2 cellular contexts compared by ENCODE assay signal in the genomic region with DNA sequence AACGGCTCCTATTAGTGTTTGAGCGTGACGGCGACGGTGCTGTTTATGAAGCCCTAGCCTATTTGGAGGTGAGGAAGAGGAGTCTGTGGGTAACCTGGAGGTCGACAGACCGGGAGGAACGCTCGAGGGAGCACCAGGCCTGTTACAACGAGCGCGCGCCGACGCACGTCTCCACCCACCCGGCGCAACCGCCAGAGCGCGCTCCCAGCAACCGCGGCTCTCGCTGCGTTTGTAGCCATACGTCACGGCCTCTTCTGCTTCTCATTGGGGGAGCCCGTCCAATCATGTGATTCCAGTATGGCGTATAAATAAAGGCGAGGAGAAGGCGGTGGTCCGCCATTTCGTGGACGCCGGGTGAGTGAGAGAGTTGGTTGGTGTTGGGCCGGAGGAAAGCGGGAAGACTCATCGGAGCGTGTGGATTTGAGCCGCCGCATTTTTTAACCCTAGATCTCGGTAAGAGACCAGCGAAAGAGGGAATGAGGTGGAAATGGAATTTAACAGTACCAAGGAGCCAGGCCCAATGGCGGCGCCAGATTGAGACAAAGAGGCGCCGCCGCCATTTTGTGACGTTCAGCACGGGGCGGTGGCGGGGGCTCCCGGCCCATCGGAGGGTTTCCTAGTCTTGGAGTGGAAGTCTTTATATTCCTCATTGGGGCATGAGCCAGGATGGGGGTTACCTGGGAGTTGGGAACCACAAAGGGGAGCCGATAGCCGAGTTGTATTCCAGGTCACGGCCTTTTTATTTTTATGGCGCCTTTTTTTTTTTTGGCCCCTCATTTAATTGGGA.
TF ChIP-seq lines count a peak whose summit lies in the region.

A gene (plus strand): TSS at position 334 of the 787 bp plus-strand sequence. CDS start 2,401 bp downstream, outside the sequence.

TF ChIP-seq in IMR-90, 13 proteins besides CTCF, POLR2A, EP300 and RAD21:
- TF ChIP-seq, protein P1, sequence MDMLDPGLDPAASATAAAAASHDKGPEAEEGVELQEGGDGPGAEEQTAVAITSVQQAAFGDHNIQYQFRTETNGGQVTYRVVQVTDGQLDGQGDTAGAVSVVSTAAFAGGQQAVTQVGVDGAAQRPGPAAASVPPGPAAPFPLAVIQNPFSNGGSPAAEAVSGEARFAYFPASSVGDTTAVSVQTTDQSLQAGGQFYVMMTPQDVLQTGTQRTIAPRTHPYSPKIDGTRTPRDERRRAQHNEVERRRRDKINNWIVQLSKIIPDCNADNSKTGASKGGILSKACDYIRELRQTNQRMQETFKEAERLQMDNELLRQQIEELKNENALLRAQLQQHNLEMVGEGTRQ (IDR thresholded peaks at IDR 0.05; ENCODE audit: low read depth, low read length), result peak; percentile 90
- TF ChIP-seq NFE2L2 (IDR thresholded peaks at IDR 0.05; ENCODE audit: low read depth, low read length) (peak; percentile 31), CEBPB (IDR thresholded peaks at IDR 0.05; ENCODE audit: low read depth, low read length) (peak; percentile 8; the same call in 1 of the 2 replicates), RFX5 (IDR thresholded peaks at IDR 0.05; ENCODE audit: low read depth, low read length) (peak; percentile 80), MAFK (IDR thresholded peaks at IDR 0.05; ENCODE audit: low read depth, low read length) (no peak), SMC3 (IDR thresholded peaks at IDR 0.05; ENCODE audit: low read depth, low read length) (no peak; the same call in 1 of the 2 replicates), FOS (IDR thresholded peaks at IDR 0.05; ENCODE audit: low read depth, low read length) (peak; percentile 21; the same call in 1 of the 2 replicates), MAZ (IDR thresholded peaks at IDR 0.05; ENCODE audit: borderline replicate concordance, low read depth, low read length) (peak; percentile 58; the same call in 1 of the 2 replicates), MXI1 (IDR thresholded peaks at IDR 0.05; ENCODE audit: borderline replicate concordance, low read depth, low read length) (peak; percentile 51; the same call in 1 of the 2 replicates), RCOR1 (IDR thresholded peaks at IDR 0.05; ENCODE audit: insufficient replicate concordance, low read length) (no peak), CHD1 (IDR thresholded peaks at IDR 0.05; ENCODE audit: low read depth, low read length) (peak; percentile 98), BHLHE40 (IDR thresholded peaks at IDR 0.05; ENCODE audit: low read depth, low read length) (peak; percentile 47; the same call in 1 of the 2 replicates)
- TF ChIP-seq, protein P2, sequence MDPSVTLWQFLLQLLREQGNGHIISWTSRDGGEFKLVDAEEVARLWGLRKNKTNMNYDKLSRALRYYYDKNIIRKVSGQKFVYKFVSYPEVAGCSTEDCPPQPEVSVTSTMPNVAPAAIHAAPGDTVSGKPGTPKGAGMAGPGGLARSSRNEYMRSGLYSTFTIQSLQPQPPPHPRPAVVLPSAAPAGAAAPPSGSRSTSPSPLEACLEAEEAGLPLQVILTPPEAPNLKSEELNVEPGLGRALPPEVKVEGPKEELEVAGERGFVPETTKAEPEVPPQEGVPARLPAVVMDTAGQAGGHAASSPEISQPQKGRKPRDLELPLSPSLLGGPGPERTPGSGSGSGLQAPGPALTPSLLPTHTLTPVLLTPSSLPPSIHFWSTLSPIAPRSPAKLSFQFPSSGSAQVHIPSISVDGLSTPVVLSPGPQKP (IDR thresholded peaks at IDR 0.05; ENCODE audit: borderline replicate concordance, low read depth, low read length), result no peak

TF ChIP-seq in endothelial cell of umbilical vein, 7 proteins besides CTCF, POLR2A, EP300 and RAD21:
- TF ChIP-seq POLR2AphosphoS5 (IDR thresholded peaks at IDR 0.05; ENCODE audit: insufficient read depth, low read depth, low read length) (peak; percentile 100), GATA2 (IDR thresholded peaks at IDR 0.05; ENCODE audit: insufficient read depth, insufficient read length, low read depth, low read length) (no peak), EZH2 (IDR thresholded peaks at IDR 0.05; ENCODE audit: borderline replicate concordance, low read depth, low read length, severe bottlenecking) (no peak)
- TF ChIP-seq, protein P3, sequence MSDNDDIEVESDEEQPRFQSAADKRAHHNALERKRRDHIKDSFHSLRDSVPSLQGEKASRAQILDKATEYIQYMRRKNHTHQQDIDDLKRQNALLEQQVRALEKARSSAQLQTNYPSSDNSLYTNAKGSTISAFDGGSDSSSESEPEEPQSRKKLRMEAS (IDR thresholded peaks at IDR 0.05; ENCODE audit: insufficient read depth, insufficient read length), result peak; percentile 73
